8 cellular contexts compared by ENCODE assay signal in genomic region chr3:49276475-49277356, GRCh38. TPM values are rescaled to one million over a fixed set of nuclear protein-coding genes. Genes with fewer than 3 reads are reported as not detected.
DNase-seq lines count a peak whose midpoint lies in the region; ATAC-seq and TF ChIP-seq lines count a peak whose summit lies in the region.

Gene C3orf62 (minus strand): TSS chr3:49277232. CDS start chr3:49276872, 360 bp downstream.

- H3K27me3 ChIP-seq in skeletal muscle tissue (ENCODE audit: control insufficient read depth in 3 of 3, insufficient read depth in 3 of 3, low read length in 3 of 3), result no peaks in the 10 kb centered on the region

- no peaks in the 10 kb centered on the region for H3K4me1 Mint-ChIP-seq in MCF 10A (ENCODE audit: insufficient read depth, unreplicated experiment)

- TF ChIP-seq CTCF in WI38 (IDR thresholded peaks at IDR 0.05; ENCODE audit: low read depth, low read length), result no peak
- TF ChIP-seq CTCF in MCF 10A (IDR thresholded peaks at IDR 0.05; ENCODE audit: unreplicated experiment), result no peak

- H3K27me3 Mint-ChIP-seq in MCF 10A (ENCODE audit: insufficient read depth, unreplicated experiment), result no peaks in the 10 kb centered on the region

- H3K9ac ChIP-seq in skeletal muscle tissue (ENCODE audit: low read depth in 1 of 3, low read length in 3 of 3), result peak within 1 kb of the TSS; percentile 77 to 91 (median 88)

- H3K4me1 ChIP-seq in skeletal muscle tissue (ENCODE audit: control insufficient read depth in 3 of 3, insufficient read depth in 3 of 3, low read length in 3 of 3), result peaks cover 23 to 35% (median 32%) of the 10 kb centered on the region in 3 donors

- H3K36me3 Mint-ChIP-seq in MCF 10A (ENCODE audit: insufficient read depth, unreplicated experiment), result peaks cover 46% of the 10 kb centered on the region

- peaks cover 14 to 16% (median 16%) of the 10 kb centered on the region in 3 donors for H3K36me3 ChIP-seq in skeletal muscle tissue (ENCODE audit: control insufficient read depth in 3 of 3, insufficient read depth in 3 of 3, low read length in 3 of 3)

- BruUV-seq in MCF 10A (replicated peaks; lab: Mats Ljungman, UMichigan), result no TSS peak

- H3K4me3 ChIP-seq in WI38 (ENCODE audit: low read depth, low read length) (peak within 1 kb of the TSS; percentile 51), skeletal muscle tissue (ENCODE audit: low read length in 3 of 3) (peak within 1 kb of the TSS; percentile 75 to 85 (median 81))

- POLR2A ChIA-PET in MCF 10A (lab: Yijun Ruan, JAX), result no interaction called here

- H3K27ac ChIP-seq in skeletal muscle tissue (ENCODE audit: low read depth, low read length), result peak within 1 kb of the TSS; percentile 96

- intact Hi-C loops in MCF 10A (cut with micrococcal nuclease), result no loop called here

- H3K9me3 ChIP-seq in skeletal muscle tissue (ENCODE audit: control insufficient read depth in 3 of 3, low read length in 3 of 3), result no peaks in the 10 kb centered on the region

- ATAC-seq in HG03139 (IDR thresholded peaks at IDR 0.05; ENCODE audit: unreplicated experiment), result peak; percentile 51
- ATAC-seq in GM18519 (IDR thresholded peaks at IDR 0.05; ENCODE audit: low FRiP score, unreplicated experiment), result no peak

- CTCF ChIA-PET in MCF 10A (lab: Yijun Ruan, JAX), result no interaction called here

- H3K4me3 Mint-ChIP-seq in MCF 10A (ENCODE audit: unreplicated experiment), result peak within 1 kb of the TSS; percentile 58

- peak within 1 kb of the TSS; percentile 27 for H3K27ac Mint-ChIP-seq in MCF 10A (ENCODE audit: low read depth, unreplicated experiment)

- peak; percentile 24 for DNase-seq in GM04503 (ENCODE audit: low read depth)
- DNase-seq in MCF 10A (ENCODE audit: unreplicated experiment), result peak; percentile 49
- DNase-seq in iPS-NIHi11 (ENCODE audit: low spot score), result peak; percentile 90
- DNase-seq in NCI-H1417 (lab: John Stamatoyannopoulos, UW), result no peak

- H3K9me3 Mint-ChIP-seq in MCF 10A (ENCODE audit: unreplicated experiment), result no peaks in the 10 kb centered on the region

RNA-seq across cellular contexts. Expression of gene C3orf62, which starts in this region (rescaled TPM):
- total RNA-seq in MCF 10A (2022) (8.1 and 9.4 TPM in 2 replicates), skeletal muscle tissue (1.6 TPM)

Comparison
In these comparisons a context has a peak if more than half of its experiments do, and no peak if none do; other contexts are left out.
1. DNase-seq: peak in GM04503 (single experiment), MCF 10A (single experiment) and iPS-NIHi11 (single experiment); none in NCI-H1417 (0 of 3).